2 cellular contexts compared by ENCODE assay signal in the genomic region with DNA sequence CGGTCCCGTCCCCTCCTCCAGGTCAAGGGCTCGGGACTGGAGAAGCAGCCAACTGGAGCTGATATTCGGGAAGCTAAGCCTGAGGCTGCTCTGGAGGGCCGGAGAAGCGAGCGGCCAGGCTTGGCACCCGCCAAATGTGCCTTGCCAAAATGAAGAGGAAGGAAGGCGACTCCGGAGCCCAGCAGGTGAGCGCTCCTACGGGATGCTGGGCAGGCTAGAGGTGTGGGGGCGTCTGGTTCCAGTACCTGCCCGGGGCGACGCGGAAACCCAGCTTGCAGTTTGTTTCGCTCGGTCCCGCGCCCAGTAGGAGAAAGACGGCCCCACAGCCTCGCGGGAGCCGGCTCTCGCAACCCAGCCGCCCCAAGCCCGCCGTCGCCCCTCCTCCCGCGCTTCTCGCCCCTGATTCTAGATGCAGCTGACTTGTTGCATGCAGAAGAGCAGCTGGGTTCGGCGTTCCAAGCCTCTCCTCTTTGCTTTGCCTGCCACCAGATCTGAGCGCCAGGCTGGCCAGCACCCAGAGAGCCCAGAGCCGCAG.
A peak's percentile ranks its signal among the peaks of the same experiment; 100 is the strongest.
TF ChIP-seq lines count a peak whose summit lies in the region.

No MANE protein-coding gene starts in this region.

TF ChIP-seq in HepG2, 621 proteins besides CTCF, POLR2A, EP300 and RAD21:
- TF ChIP-seq FOXO4 (CRISPR knock-in tag; conservative IDR thresholded peaks at IDR 0.05), result 0 out of 2 replicates have a peak, but pooled peaks have one; percentile 45
- no peak for TF ChIP-seq MEF2D (CRISPR knock-in tag; IDR thresholded peaks at IDR 0.05)

TF ChIP-seq in SK-N-SH treated with all-trans-retinoic acid at 6 μM for 48 hours, 23 proteins besides CTCF, POLR2A, EP300 and RAD21:
- TF ChIP-seq ZFP30 (CRISPR knock-in tag; IDR thresholded peaks at IDR 0.05) (no peak), GLIS3 (CRISPR knock-in tag; IDR thresholded peaks at IDR 0.05) (no peak), CSDC2 (CRISPR knock-in tag; IDR thresholded peaks at IDR 0.05) (no peak), PPARA (CRISPR knock-in tag; IDR thresholded peaks at IDR 0.05; ENCODE audit: borderline replicate concordance) (no peak), ZNF8 (CRISPR knock-in tag; IDR thresholded peaks at IDR 0.05) (no peak), TOX (CRISPR knock-in tag; IDR thresholded peaks at IDR 0.05; ENCODE audit: borderline replicate concordance) (no peak)
